In genomic region chr3:184336484-184337230, GRCh38 we compare ENCODE assay signal across 1 cellular context.
TF ChIP-seq lines count a peak whose summit lies in the region.

No MANE protein-coding gene starts in this region.

TF ChIP-seq in IMR-90, 13 proteins besides CTCF, POLR2A, EP300 and RAD21 (continued from another document):
- TF ChIP-seq NFE2L2 (IDR thresholded peaks at IDR 0.05; ENCODE audit: low read depth, low read length), result no peak
- no peak for TF ChIP-seq RCOR1 (IDR thresholded peaks at IDR 0.05; ENCODE audit: insufficient replicate concordance, low read length)
- TF ChIP-seq ELK1 (IDR thresholded peaks at IDR 0.05; ENCODE audit: borderline replicate concordance, low read depth, low read length), result no peak
- TF ChIP-seq MXI1 (IDR thresholded peaks at IDR 0.05; ENCODE audit: borderline replicate concordance, low read depth, low read length), result no peak
- TF ChIP-seq MAFK (IDR thresholded peaks at IDR 0.05; ENCODE audit: low read depth, low read length), result no peak
- no peak for TF ChIP-seq MAZ (IDR thresholded peaks at IDR 0.05; ENCODE audit: borderline replicate concordance, low read depth, low read length)
- no peak for TF ChIP-seq CEBPB (IDR thresholded peaks at IDR 0.05; ENCODE audit: low read depth, low read length)
- no peak for TF ChIP-seq RFX5 (IDR thresholded peaks at IDR 0.05; ENCODE audit: low read depth, low read length)
- no peak for TF ChIP-seq SMC3 (IDR thresholded peaks at IDR 0.05; ENCODE audit: low read depth, low read length)
